In the genomic region with DNA sequence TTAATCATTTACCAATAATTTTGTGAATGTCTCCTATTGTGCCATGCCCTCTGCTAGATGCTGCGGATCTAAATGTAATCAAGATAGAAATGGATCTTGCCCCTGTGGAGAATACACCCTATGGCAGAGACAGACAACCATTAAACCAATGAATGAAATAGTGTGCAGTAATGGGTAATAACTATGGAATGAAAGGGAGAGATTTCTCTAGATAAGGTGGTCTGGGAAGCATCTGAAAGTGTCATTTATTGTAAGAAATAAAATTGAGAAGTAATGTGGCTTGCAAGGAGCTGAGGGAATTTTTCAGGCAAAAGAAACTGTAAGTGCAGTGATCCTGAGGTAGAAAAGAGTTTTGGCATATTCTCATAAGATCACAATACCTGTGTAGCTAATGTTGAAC, we compare ENCODE assay signal across 29 cellular contexts.
DNase-seq lines count a peak whose midpoint lies in the region; ATAC-seq and TF ChIP-seq lines count a peak whose summit lies in the region.
"Had no signal": no experiment of that assay in that cellular context is flagged by ENCODE, and none has a peak within 500 bp of the region (broad histone marks: within the 10 kb centered on the region; RNA-seq: fewer than 3 reads in every experiment).

No MANE protein-coding gene starts in this region.

- H2AFZ ChIP-seq in SK-N-SH (ENCODE audit: low read depth): no peak overlapping the region

- H3K9ac ChIP-seq in SK-N-SH: no peak overlapping the region
- H3K9ac ChIP-seq: BLaER1; BLaER1 treated with 17β-estradiol and CSF1 and Interleukin-3, amounts not matched to agents 10 nM and 100 nM had no signal

- no peak for TF ChIP-seq RAD21 in SK-N-SH (IDR thresholded peaks at IDR 0.05; ENCODE audit: low read length)

- no peak overlapping the region for H3K4me3 ChIP-seq in SK-N-SH (ENCODE audit: low read depth in 2 of 2, low read length in 1 of 2)
- H3K4me3 ChIP-seq: A549; BLaER1; BLaER1 treated with 17β-estradiol and CSF1 and Interleukin-3, amounts not matched to agents 10 nM and 100 nM had no signal

- no peaks in the 10 kb centered on the region for H3K27me3 ChIP-seq in SK-N-SH (ENCODE audit: insufficient read depth)
- H3K27me3 ChIP-seq: BE2C; BLaER1; BLaER1 treated with 17β-estradiol and CSF1 and Interleukin-3, amounts not matched to agents 10 nM and 100 nM had no signal

- DNase-seq in SK-N-SH: no peak
- DNase-seq in MV-4-11 (lab: John Stamatoyannopoulos, UW): no peak
- DNase-seq in NCI-H82 (lab: John Stamatoyannopoulos, UW): no peak
- DNase-seq: 8988T; ACHN; AML-193; BE2C; C1 segment of cervical spinal cord; Caco-2; Calu3; CD4-positive, alpha-beta memory T cell; CD4-positive, alpha-beta T cell; CD4-positive, CD25-positive, alpha-beta regulatory T cell; CD8-positive, alpha-beta memory T cell; CD8-positive, alpha-beta T cell; COR-L47; DMS 273 treated with DMSO at 0.1 percent for 48 hours; DMS153; DMS53; DMS79; DMS79 treated with DMSO at 0.1 percent for 48 hours; DND-41; EL had no signal

- TF ChIP-seq EP300 in SK-N-SH (IDR thresholded peaks at IDR 0.05; ENCODE audit: borderline replicate concordance in 1 of 2, low read depth in 1 of 2, low read length in 1 of 2): no peak

- H3K9me3 ChIP-seq in SK-N-SH: no peaks in the 10 kb centered on the region
- H3K9me3 ChIP-seq: A549; BE2C; BLaER1; BLaER1 treated with 17β-estradiol and CSF1 and Interleukin-3, amounts not matched to agents 10 nM and 100 nM; Caco-2 had no signal

- H3F3A ChIP-seq in SK-N-SH (replicated peaks; ENCODE audit: insufficient read depth): no peaks in the 10 kb centered on the region

- no peaks in the 10 kb centered on the region for H3K36me3 ChIP-seq in SK-N-SH (replicated peaks in 1 of 2; ENCODE audit: control insufficient read depth in 1 of 2, insufficient read depth in 2 of 2, low read length in 1 of 2)
- H3K36me3 ChIP-seq: BE2C; BLaER1; BLaER1 treated with 17β-estradiol and CSF1 and Interleukin-3, amounts not matched to agents 10 nM and 100 nM had no signal

- no peak for ATAC-seq in SK-N-SH treated with all-trans-retinoic acid at 6 μM for 48 hours
- ATAC-seq: A549; CD8-positive, alpha-beta T cell had no signal

- POLR2A ChIA-PET in SK-N-SH (lab: Yijun Ruan, JAX): no interaction called here

- H3K4me1 ChIP-seq in SK-N-SH (ENCODE audit: control insufficient read depth in 1 of 2, insufficient read depth in 2 of 2, low read depth in 1 of 2, low read length in 1 of 2): peaks cover 0 to 4% of the 10 kb centered on the region in 2 experiments; a peak in 2 of 4 replicates
- H3K4me1 ChIP-seq: A549; BLaER1; BLaER1 treated with 17β-estradiol and CSF1 and Interleukin-3, amounts not matched to agents 10 nM and 100 nM; Caco-2 had no signal

- no peaks in the 10 kb centered on the region for H4K20me1 ChIP-seq in SK-N-SH (ENCODE audit: insufficient read depth)
- H4K20me1 ChIP-seq: BLaER1; BLaER1 treated with 17β-estradiol and CSF1 and Interleukin-3, amounts not matched to agents 10 nM and 100 nM had no signal

- no peak overlapping the region for H3K4me2 ChIP-seq in SK-N-SH
- H3K4me2 ChIP-seq: A549; BLaER1; BLaER1 treated with 17β-estradiol and CSF1 and Interleukin-3, amounts not matched to agents 10 nM and 100 nM had no signal

- CTCF ChIA-PET in SK-N-SH (lab: Yijun Ruan, JAX): no interaction called here

- no peak for TF ChIP-seq CTCF in SK-N-SH (IDR thresholded peaks at IDR 0.05)

- 4% methylated on average over 1 of the region's 1 CpG for WGBS in SK-N-SH (ENCODE audit: low lambda C conversion rate)

- no peaks in the 10 kb centered on the region for H3K79me2 ChIP-seq in SK-N-SH (ENCODE audit: insufficient read depth)

- H3K27ac ChIP-seq in SK-N-SH (ENCODE audit: low read depth in 2 of 2, low read length in 1 of 2): no peak overlapping the region
- H3K27ac ChIP-seq: 22Rv1; A549; BLaER1; BLaER1 treated with 17β-estradiol and CSF1 and Interleukin-3, amounts not matched to agents 10 nM and 100 nM; C4-2B had no signal

- no peaks in the 10 kb centered on the region for H3K9me2 ChIP-seq in SK-N-SH

TF ChIP-seq in SK-N-SH, 30 proteins besides CTCF, POLR2A, EP300 and RAD21:
- TF ChIP-seq SMC3 (IDR thresholded peaks at IDR 0.05; ENCODE audit: low read depth, low read length) (no peak), TCF12 (IDR thresholded peaks at IDR 0.05) (peak; percentile 27; the same call in 1 of the 2 replicates)
TF ChIP-seq in SK-N-SH: peak in this region for 1.

TF ChIP-seq in SK-N-SH treated with all-trans-retinoic acid at 6 μM for 48 hours, 23 proteins besides CTCF, POLR2A, EP300 and RAD21:
- no peak for TF ChIP-seq ZFP3 (CRISPR knock-in tag; IDR thresholded peaks at IDR 0.05)
- TF ChIP-seq, protein P1, sequence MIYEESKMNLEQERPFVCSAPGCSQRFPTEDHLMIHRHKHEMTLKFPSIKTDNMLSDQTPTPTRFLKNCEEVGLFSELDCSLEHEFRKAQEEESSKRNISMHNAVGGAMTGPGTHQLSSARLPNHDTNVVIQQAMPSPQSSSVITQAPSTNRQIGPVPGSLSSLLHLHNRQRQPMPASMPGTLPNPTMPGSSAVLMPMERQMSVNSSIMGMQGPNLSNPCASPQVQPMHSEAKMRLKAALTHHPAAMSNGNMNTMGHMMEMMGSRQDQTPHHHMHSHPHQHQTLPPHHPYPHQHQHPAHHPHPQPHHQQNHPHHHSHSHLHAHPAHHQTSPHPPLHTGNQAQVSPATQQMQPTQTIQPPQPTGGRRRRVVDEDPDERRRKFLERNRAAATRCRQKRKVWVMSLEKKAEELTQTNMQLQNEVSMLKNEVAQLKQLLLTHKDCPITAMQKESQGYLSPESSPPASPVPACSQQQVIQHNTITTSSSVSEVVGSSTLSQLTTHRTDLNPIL (CRISPR knock-in tag; IDR thresholded peaks at IDR 0.05; ENCODE audit: low read depth): peak; percentile 70
- TF ChIP-seq ISL1 (CRISPR knock-in tag; IDR thresholded peaks at IDR 0.05): peak; percentile 86
